ENCODE assay signal across 3 cellular contexts in the genomic region with DNA sequence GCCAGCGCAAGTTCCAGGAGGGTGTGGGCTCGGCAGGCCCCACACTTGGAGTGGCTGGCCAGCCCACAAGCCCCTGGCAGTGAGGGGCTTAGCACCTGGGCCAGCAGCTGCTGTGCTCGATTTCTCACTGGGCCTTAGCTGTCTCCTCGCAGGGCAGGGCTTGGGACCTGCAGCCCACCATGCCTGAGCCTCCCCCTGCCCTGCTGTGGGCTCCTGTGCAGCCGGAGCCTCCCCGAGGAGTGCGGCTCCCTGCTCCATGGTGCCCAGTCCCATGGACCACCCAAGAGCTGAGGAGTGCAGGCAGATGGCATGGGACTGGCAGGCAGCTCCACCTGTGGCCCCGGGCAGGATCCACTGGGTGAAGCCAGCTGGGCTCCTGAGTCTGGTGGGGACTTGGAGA.
"Had no signal": no experiment of that assay in that cellular context is flagged by ENCODE, and none has a peak within 500 bp of the region (broad histone marks: within the 10 kb centered on the region; RNA-seq: fewer than 3 reads in every experiment).

No MANE protein-coding gene starts in this region.

- H3K4me3 ChIP-seq: GM12878 had no signal

- DNase-seq: GDM1, GF-D8 had no signal
